In genomic region chr9:35163413-35163812, GRCh38 we compare ENCODE assay signal across 12 cellular contexts. TPM values are rescaled to one million over a fixed set of nuclear protein-coding genes. Genes with fewer than 3 reads are reported as not detected.
A peak's percentile ranks its signal among the peaks of the same experiment; 100 is the strongest.
DNase-seq lines count a peak whose midpoint lies in the region; ATAC-seq, FAIRE-seq and TF ChIP-seq lines count a peak whose summit lies in the region.
"Had no signal": no experiment of that assay in that cellular context is flagged by ENCODE, and none has a peak within 500 bp of the region (broad histone marks: within the 10 kb centered on the region; RNA-seq: fewer than 3 reads in every experiment).

No MANE protein-coding gene starts in this region.

- RAD21 ChIA-PET in HCT116 (lab: Charles Lee; ENCODE audit: low non-redundant PET in 1 of 2, low total read pairs in 2 of 2, uncharacterized antibody in 2 of 2, unreplicated experiment in 2 of 2): no interaction called here

- H3K9me2 ChIP-seq in HCT116 (ENCODE audit: insufficient read depth): no peaks in the 10 kb centered on the region

- DNase-seq in HCT116 (ENCODE audit: low read depth, low spot score): no peak
- DNase-seq in WERI-Rb-1: no peak
- DNase-seq in glutamatergic neuron: no peak
- peak; percentile 5 for DNase-seq in retina
- DNase-seq in HUDEP-2 (lab: John Stamatoyannopoulos, UW; ENCODE audit: unreplicated experiment in 76 of 76): no peak
- DNase-seq in RCC 7860 (ENCODE audit: low spot score): no peak
- no peak for DNase-seq in DMS79 treated with DMSO at 0.1 percent for 48 hours (lab: John Stamatoyannopoulos, UW)
- no peak for DNase-seq in putamen (ENCODE audit: low spot score)
- DNase-seq: NCI-H1694, nucleus accumbens, PC-9 had no signal

- H3K27me3 ChIP-seq in HCT116 (ENCODE audit: insufficient read depth, low read length) (no peaks in the 10 kb centered on the region), WERI-Rb-1 (ENCODE audit: insufficient read depth, low read depth, severe bottlenecking) (no peaks in the 10 kb centered on the region)

- H3K27ac ChIP-seq in HCT116 (ENCODE audit: low read depth, low read length) (no peak overlapping the region), WERI-Rb-1 (no peak overlapping the region)
- H3K27ac ChIP-seq: PC-9 had no signal

- H3K27me3 Mint-ChIP-seq in glutamatergic neuron (ENCODE audit: unreplicated experiment): peaks cover 1% of the 10 kb centered on the region

- no peak overlapping the region for H2AFZ ChIP-seq in HCT116 (ENCODE audit: low read depth, low read length, poor library complexity, severe bottlenecking)
- H2AFZ ChIP-seq: PC-9 had no signal

- H3K27ac Mint-ChIP-seq in glutamatergic neuron (ENCODE audit: unreplicated experiment): peak overlapping the region; percentile 96
- H3K27ac Mint-ChIP-seq: activated T-helper 2 cell treated with anti-CD3 and anti-CD28 coated beads, Interferon-gamma antibody, Interleukin-2, Interleukin-4, amounts not matched to agents 10 μg/mL and 5 μg/mL and 100 μg/mL, durations not matched to agents 14 hours and 24 hours and 36 hours had no signal

- no peaks in the 10 kb centered on the region for H3K36me3 Mint-ChIP-seq in glutamatergic neuron (ENCODE audit: unreplicated experiment)

- peak overlapping the region; percentile 90 for H3K4me2 ChIP-seq in HCT116 (ENCODE audit: low read length)

- POLR2A ChIA-PET in HCT116 (lab: Charles Lee): interaction anchor here (0.6 kb wide), 1 partner anchor 10 kb away, joined by 3 read pairs; no protein-coding TSS in a partner anchor

- intact Hi-C loops in HCT116 (cut with micrococcal nuclease): loop anchor here (5.0 kb wide), 1 partner anchor 46 kb away; the partner anchor contains the start of gene ATOSB

- TF ChIP-seq POLR2A in HCT116 (IDR thresholded peaks at IDR 0.05; ENCODE audit: borderline replicate concordance, extremely low read depth, insufficient read depth, insufficient read length): no peak

- no peak overlapping the region for H3K9ac ChIP-seq in HCT116 (ENCODE audit: low read length)

- no peak overlapping the region; a peak in 1 of 4 replicates for H3K4me3 ChIP-seq in HCT116 (replicated peaks in 1 of 2; ENCODE audit: low read depth in 1 of 2, low read length in 2 of 2)
- peak overlapping the region; percentile 77 for H3K4me3 ChIP-seq in WERI-Rb-1 (ENCODE audit: low read depth, low read length)

- TF ChIP-seq RAD21 in HCT116 (IDR thresholded peaks at IDR 0.05; ENCODE audit: low read depth): no peak

- peaks cover 3 to 13% of the 10 kb centered on the region in 2 experiments; a peak in 3 of 4 replicates for H3K4me1 ChIP-seq in HCT116 (ENCODE audit: control insufficient read depth in 1 of 2, insufficient read depth in 2 of 2, low read length in 2 of 2)

- no peaks in the 10 kb centered on the region; the same call in 1 of the 2 replicates for H4K20me1 ChIP-seq in HCT116 (ENCODE audit: insufficient read depth)

- H3K9me3 ChIP-seq in HCT116 (ENCODE audit: control insufficient read depth in 1 of 2, insufficient read depth in 1 of 2, low read depth in 1 of 2, low read length in 2 of 2) (no peaks in the 10 kb centered on the region), WERI-Rb-1 (ENCODE audit: severe bottlenecking) (no peaks in the 10 kb centered on the region)

- BruUV-seq in HCT116 (replicated peaks; lab: Mats Ljungman, UMichigan): no TSS peak

- TF ChIP-seq CTCF in HCT116 (IDR thresholded peaks at IDR 0.05 in 2 of 3, conservative IDR thresholded peaks at IDR 0.05 in 1 of 3; ENCODE audit: borderline replicate concordance in 1 of 3, insufficient read depth in 1 of 3, low read depth in 2 of 3, low read length in 2 of 3) (no peak), WERI-Rb-1 (IDR thresholded peaks at IDR 0.05; ENCODE audit: low read depth, low read length) (no peak), glutamatergic neuron (IDR thresholded peaks at IDR 0.05; ENCODE audit: partially characterized antibody, unreplicated experiment) (no peak)

- ATAC-seq in HCT116: no peak

- no peak for FAIRE-seq in RCC 7860 (lab: Jason Lieb, UNC)

- H3K4me1 Mint-ChIP-seq in glutamatergic neuron (ENCODE audit: low read depth, unreplicated experiment): peaks cover 10% of the 10 kb centered on the region

- H3K36me3 ChIP-seq in HCT116 (ENCODE audit: control insufficient read depth in 1 of 2, insufficient read depth in 2 of 2, low read length in 2 of 2): no peaks in the 10 kb centered on the region
- no peaks in the 10 kb centered on the region for H3K36me3 ChIP-seq in WERI-Rb-1

- peak overlapping the region; percentile 95 for H3K4me3 Mint-ChIP-seq in glutamatergic neuron (ENCODE audit: unreplicated experiment)

- CTCF ChIA-PET in HCT116 (lab: Charles Lee): interaction anchor here (2.2 kb wide), 1 partner anchor 264 kb away, joined by 8 read pairs; no protein-coding TSS in a partner anchor

- peaks cover 7% of the 10 kb centered on the region for H3K79me2 ChIP-seq in HCT116 (ENCODE audit: insufficient read depth, low read length)

- no peaks in the 10 kb centered on the region for H3K9me3 Mint-ChIP-seq in glutamatergic neuron (ENCODE audit: unreplicated experiment)
- H3K9me3 Mint-ChIP-seq: activated T-helper 2 cell treated with anti-CD3 and anti-CD28 coated beads, Interferon-gamma antibody, Interleukin-2, Interleukin-4, amounts not matched to agents 10 μg/mL and 5 μg/mL and 100 μg/mL, durations not matched to agents 14 hours and 24 hours and 36 hours had no signal

TF ChIP-seq in HCT116, 20 proteins besides CTCF, POLR2A, EP300 and RAD21:
- TF ChIP-seq SRF (IDR thresholded peaks at IDR 0.05; ENCODE audit: low read depth) (no peak), SIN3A (IDR thresholded peaks at IDR 0.05; ENCODE audit: low read depth) (no peak), EZH2 (IDR thresholded peaks at IDR 0.05) (no peak), JUND (IDR thresholded peaks at IDR 0.05) (no peak), CEBPB (IDR thresholded peaks at IDR 0.05; ENCODE audit: low read depth) (no peak), EGR1 (IDR thresholded peaks at IDR 0.05; ENCODE audit: low read depth) (no peak), ZNF274 (IDR thresholded peaks at IDR 0.05; ENCODE audit: low read depth, low read length) (no peak), YY1 (IDR thresholded peaks at IDR 0.05; ENCODE audit: extremely low read depth, insufficient replicate concordance, low read depth, low read length) (no peak), ELF1 (IDR thresholded peaks at IDR 0.05; ENCODE audit: borderline replicate concordance, low read depth) (no peak), ATF3 (IDR thresholded peaks at IDR 0.05) (no peak), EZH2phosphoT487 (IDR thresholded peaks at IDR 0.05; ENCODE audit: borderline replicate concordance) (no peak), ZBTB33 (IDR thresholded peaks at IDR 0.05; ENCODE audit: extremely low read depth, insufficient replicate concordance, low read length) (no peak), POLR2AphosphoS5 (IDR thresholded peaks at IDR 0.05; ENCODE audit: low read depth, low read length) (no peak), SP1 (IDR thresholded peaks at IDR 0.05; ENCODE audit: low read depth) (no peak), FOSL1 (IDR thresholded peaks at IDR 0.05; ENCODE audit: low read depth) (no peak)

RNA-seq across cellular contexts. Expression of gene UNC13B, which starts 1.6 kb away (rescaled TPM):
- total RNA-seq in HCT116 (2021; ENCODE audit: unreplicated experiment): 17.6 TPM
- 10.7 and 11.7 TPM in 2 replicates for polyA plus RNA-seq in HCT116 (2012)
- 90.7 TPM for total RNA-seq in glutamatergic neuron (ENCODE audit: unreplicated experiment)
- total RNA-seq: PC-9 had no signal

RNA-seq across cellular contexts. Expression of gene ATOSB, which starts 47.8 kb away (rescaled TPM):
- total RNA-seq in HCT116 (2021; ENCODE audit: unreplicated experiment) (10.2 TPM), glutamatergic neuron (ENCODE audit: unreplicated experiment) (51.0 TPM)
- 13.2 and 13.7 TPM in 2 replicates for polyA plus RNA-seq in HCT116 (2012)
